In genomic region chr11:60925685-60926267, GRCh38 we compare ENCODE assay signal across 10 cellular contexts. TPM values are rescaled to one million over a fixed set of nuclear protein-coding genes. Genes with fewer than 3 reads are reported as not detected.
A peak's percentile ranks its signal among the peaks of the same experiment; 100 is the strongest.
DNase-seq lines count a peak whose midpoint lies in the region; ATAC-seq and TF ChIP-seq lines count a peak whose summit lies in the region.
"Had no signal": no experiment of that assay in that cellular context is flagged by ENCODE, and none has a peak within 500 bp of the region (broad histone marks: within the 10 kb centered on the region; RNA-seq: fewer than 3 reads in every experiment).

No MANE protein-coding gene starts in this region.

- no TSS peak for BruUV-seq in mammary epithelial cell (replicated peaks; lab: Mats Ljungman, UMichigan)

- H3K9me3 ChIP-seq in mammary epithelial cell (replicated peaks; ENCODE audit: insufficient read depth, low read length), result no peaks in the 10 kb centered on the region
- no peaks in the 10 kb centered on the region for H3K9me3 ChIP-seq in neural cell (ENCODE audit: low read length)
- no peaks in the 10 kb centered on the region for H3K9me3 ChIP-seq in adrenal gland (replicated peaks in 1 of 3)
- H3K9me3 ChIP-seq in psoas muscle, result no peaks in the 10 kb centered on the region
- H3K9me3 ChIP-seq: thoracic aorta had no signal

- peaks cover 23% of the 10 kb centered on the region for H3K4me1 ChIP-seq in mammary epithelial cell (ENCODE audit: insufficient read depth, low read length)
- H3K4me1 ChIP-seq in adrenal gland (replicated peaks in 1 of 2), result peaks cover 15 to 18% of the 10 kb centered on the region in 2 donors
- peaks cover 14% of the 10 kb centered on the region for H3K4me1 ChIP-seq in psoas muscle

- in situ Hi-C loops in mammary epithelial cell (cut with MboI; ENCODE audit: low sequenced_read_pairs in 2 of 2), result no loop called here

- H4K20me1 ChIP-seq in mammary epithelial cell (ENCODE audit: insufficient read depth, low read length) (no peaks in the 10 kb centered on the region), neural cell (ENCODE audit: insufficient read depth) (peaks cover 6% of the 10 kb centered on the region)

- peak; percentile 7 for DNase-seq in DMS79 (lab: John Stamatoyannopoulos, UW)
- DNase-seq in HuH-7 (ENCODE audit: low spot score), result peak; percentile 78
- DNase-seq in mammary epithelial cell, result peak; percentile 93
- no peak for DNase-seq in activated CD4-positive, alpha-beta T cell treated with anti-CD3 and anti-CD28 coated beads for 48 hours
- no peak for DNase-seq in adrenal gland
- no peak for DNase-seq in psoas muscle
- DNase-seq: activated naive CD8-positive, alpha-beta T cell treated with anti-CD3 and anti-CD28 coated beads, Interleukin-2, amount 10 ng/mL, durations not matched to agents 7 days and 5 days had no signal

- ATAC-seq in GM18907 (IDR thresholded peaks at IDR 0.05; ENCODE audit: unreplicated experiment), result no peak
- no peak for ATAC-seq in psoas muscle

- H3K4me2 ChIP-seq in mammary epithelial cell (ENCODE audit: insufficient read depth, low read depth, low read length), result peak overlapping the region; percentile 93
- peak overlapping the region; percentile 71 for H3K4me2 ChIP-seq in neural cell (ENCODE audit: low read length)

- TF ChIP-seq RAD21 in neural cell (conservative IDR thresholded peaks at IDR 0.05), result no peak

- dilution Hi-C loops in mammary epithelial cell (cut with HindIII; ENCODE audit: low sequenced_read_pairs), result no loop called here

- H3K36me3 ChIP-seq in mammary epithelial cell (ENCODE audit: insufficient read depth, low read length) (peaks cover 4% of the 10 kb centered on the region), neural cell (ENCODE audit: insufficient read depth, low read length) (no peaks in the 10 kb centered on the region), adrenal gland (replicated peaks in 1 of 2) (peaks cover 0 to 23% of the 10 kb centered on the region in 2 donors), psoas muscle (ENCODE audit: insufficient read depth in 1 of 2, low read depth in 1 of 2) (peaks cover 2 to 24% of the 10 kb centered on the region in 2 donors)

- intact Hi-C loops in mammary epithelial cell (cut with micrococcal nuclease), result loop anchor here (2.0 kb wide), 1 partner anchor 19 kb away; the partner anchor contains the start of gene PRPF19
- intact Hi-C loops in adrenal gland (cut with DNase I), result no loop called here
- intact Hi-C loops in psoas muscle (cut with DNase I), result no loop called here

- CTCF ChIA-PET in mammary epithelial cell (lab: Charles Lee; ENCODE audit: low non-redundant PET), result no interaction called here

- TF ChIP-seq CTCF in mammary epithelial cell (conservative IDR thresholded peaks at IDR 0.05 in 1 of 2, IDR thresholded peaks at IDR 0.05 in 1 of 2; ENCODE audit: extremely low read depth in 1 of 2, insufficient read depth in 1 of 2, low read depth in 1 of 2, low read length in 2 of 2) (no peak), neural cell (IDR thresholded peaks at IDR 0.05; ENCODE audit: poor library complexity, severe bottlenecking) (no peak), adrenal gland (IDR thresholded peaks at IDR 0.05) (no peak), psoas muscle (IDR thresholded peaks at IDR 0.05) (no peak)

- no peak for TF ChIP-seq POLR2A in adrenal gland (IDR thresholded peaks at IDR 0.05)

- H3K27me3 ChIP-seq in mammary epithelial cell (ENCODE audit: insufficient read depth, low read length) (no peaks in the 10 kb centered on the region), neural cell (ENCODE audit: insufficient read depth, low read depth, low read length) (no peaks in the 10 kb centered on the region), adrenal gland (no peaks in the 10 kb centered on the region), psoas muscle (ENCODE audit: insufficient read depth in 3 of 3, low read length in 2 of 3) (peaks cover 0 to 23% (median 4%) of the 10 kb centered on the region in 3 donors)

- 66% methylated on average over 7 of the region's 8 CpGs for WGBS in mammary epithelial cell (ENCODE audit: low coverage, missing lambda C conversion rate)
- 68 to 74% (median 71%) methylated on average over 8 of the region's 8 CpGs for WGBS in adrenal gland, 4 donors
- 57 to 61% (median 57%) methylated on average over 8 of the region's 8 CpGs for WGBS in psoas muscle, 3 donors

- H3K9me2 ChIP-seq in neural cell (ENCODE audit: insufficient read depth, low read length), result no peaks in the 10 kb centered on the region

- H3F3A ChIP-seq in neural cell (ENCODE audit: insufficient read depth, low read length, poor library complexity, severe bottlenecking), result no peaks in the 10 kb centered on the region

- H2AFZ ChIP-seq in mammary epithelial cell (ENCODE audit: low read depth, low read length) (no peak overlapping the region), neural cell (ENCODE audit: low read depth, low read length) (no peak overlapping the region)

- H3K4me3 ChIP-seq in mammary epithelial cell (replicated peaks in 1 of 3; ENCODE audit: insufficient read depth in 1 of 3, low read depth in 2 of 3, low read length in 3 of 3), result peak overlapping the region in 2 of 3 experiments; percentile 70 to 80
- H3K4me3 ChIP-seq in neural cell (ENCODE audit: low read length), result peak overlapping the region; percentile 82
- peak overlapping the region in 1 of 4 donors; percentile 90 for H3K4me3 ChIP-seq in adrenal gland
- no peak overlapping the region for H3K4me3 ChIP-seq in psoas muscle

- H3K79me2 ChIP-seq in mammary epithelial cell (ENCODE audit: insufficient read depth, low read length) (peaks cover 13% of the 10 kb centered on the region), neural cell (replicated peaks; ENCODE audit: insufficient read depth, low read length) (peaks cover 36% of the 10 kb centered on the region)

- peak overlapping the region; percentile 34 for H3K27ac ChIP-seq in mammary epithelial cell (ENCODE audit: insufficient read depth, low read depth, low read length)
- peak overlapping the region; percentile 74 for H3K27ac ChIP-seq in neural cell (ENCODE audit: low read length)
- no peak overlapping the region for H3K27ac ChIP-seq in adrenal gland
- H3K27ac ChIP-seq in psoas muscle, result no peak overlapping the region
- H3K27ac ChIP-seq: thoracic aorta had no signal

- peak overlapping the region; percentile 60 for H3K9ac ChIP-seq in mammary epithelial cell (ENCODE audit: insufficient read depth, low read length)
- peak overlapping the region; percentile 96 for H3K9ac ChIP-seq in neural cell (ENCODE audit: low read length)

- TF ChIP-seq EP300 in neural cell (conservative IDR thresholded peaks at IDR 0.05; ENCODE audit: poor library complexity, severe bottlenecking), result no peak

TF ChIP-seq in neural cell, 6 proteins besides CTCF, POLR2A, EP300 and RAD21:
- no peak for TF ChIP-seq SMC3 (conservative IDR thresholded peaks at IDR 0.05; ENCODE audit: poor library complexity)
- no peak for TF ChIP-seq TAF1 (IDR thresholded peaks at IDR 0.05; ENCODE audit: low read depth)

RNA-seq across cellular contexts. Expression of gene TMEM132A, which starts 1.5 kb away (rescaled TPM):
- total RNA-seq in mammary epithelial cell (100 to 1,000 TPM in 1 of 2 donors, 10 to 100 TPM in 1; 48.7 to 114 TPM), adrenal gland (10 to 100 TPM; 14.4 to 66.1 (median 36.5) TPM), psoas muscle (1 to 10 TPM; 3.3 to 7.7 (median 6.1) TPM)
- polyA plus RNA-seq in mammary epithelial cell (32.0 TPM), neural cell (215 and 280 TPM in 2 replicates), adrenal gland (10 to 100 TPM in 2 of 3 donors, 1 to 10 TPM in 1; 3.4 to 48.9 (median 37.9) TPM), psoas muscle (1 to 10 TPM; 2.0 to 3.7 (median 2.6) TPM)
- polyA minus RNA-seq in mammary epithelial cell (16.7 TPM), neural cell (233 and 274 TPM in 2 replicates)

RNA-seq across cellular contexts. Expression of gene TMEM109, which starts 11.8 kb away (rescaled TPM):
- total RNA-seq in mammary epithelial cell (10 to 100 TPM; 19.8 to 44.9 TPM), adrenal gland (100 to 1,000 TPM in 3 of 8 donors, 10 to 100 TPM in 5; 59.7 to 115 (median 91.5) TPM), psoas muscle (10 to 100 TPM; 70.2 to 73.4 (median 71.5) TPM)
- polyA plus RNA-seq in mammary epithelial cell (35.0 TPM), neural cell (1.8 and 4.6 TPM in 2 replicates), adrenal gland (10 to 100 TPM; 38.0 to 66.3 (median 65.0) TPM), psoas muscle (100 to 1,000 TPM in 1 of 3 donors, 10 to 100 TPM in 2; 69.2 to 130 (median 78.1) TPM)
- polyA minus RNA-seq in mammary epithelial cell (50.8 TPM), neural cell (7.6 and 7.8 TPM in 2 replicates)

RNA-seq across cellular contexts. Expression of gene PRPF19, which starts 19.4 kb away (rescaled TPM):
- 10 to 100 TPM; 70.0 to 93.2 TPM for total RNA-seq in mammary epithelial cell
- polyA plus RNA-seq in mammary epithelial cell, result 93.7 TPM
- 96.3 TPM for polyA minus RNA-seq in mammary epithelial cell
- polyA plus RNA-seq in neural cell, result 71.3 and 99.4 TPM in 2 replicates
- 64.0 and 65.2 TPM in 2 replicates for polyA minus RNA-seq in neural cell
- total RNA-seq in adrenal gland, result 100 to 1,000 TPM in 3 of 8 donors, 10 to 100 TPM in 5; 81.5 to 129 (median 98.2) TPM
- polyA plus RNA-seq in adrenal gland, result 100 to 1,000 TPM; 101 to 107 (median 103) TPM
- total RNA-seq in psoas muscle, result 10 to 100 TPM; 45.7 to 71.7 (median 63.0) TPM
- polyA plus RNA-seq in psoas muscle, result 100 to 1,000 TPM in 1 of 3 donors, 10 to 100 TPM in 2; 56.9 to 109 (median 67.4) TPM

RNA-seq across cellular contexts. Expression of gene SLC15A3, which starts 26.2 kb away (rescaled TPM):
- total RNA-seq in mammary epithelial cell (under 1 TPM; 0.16 to 0.17 TPM), adrenal gland (10 to 100 TPM; 16.7 to 34.9 (median 31.0) TPM), psoas muscle (10 to 100 TPM in 1 of 4 donors, 1 to 10 TPM in 3; 7.2 to 14.6 (median 8.6) TPM)
- polyA plus RNA-seq in mammary epithelial cell (0.07 TPM), neural cell (not detected in 2 replicates), adrenal gland (10 to 100 TPM; 15.8 to 57.7 (median 37.2) TPM), psoas muscle (10 to 100 TPM in 1 of 3 donors, 1 to 10 TPM in 2; 7.8 to 10.3 (median 8.2) TPM)
- polyA minus RNA-seq in mammary epithelial cell (not detected), neural cell (not detected in 2 replicates)

RNA-seq across cellular contexts. Expression of gene CD6, which starts 45.7 kb away (rescaled TPM):
- total RNA-seq in mammary epithelial cell (not detected), adrenal gland (1 to 10 TPM in 7 of 8 donors, under 1 TPM in 1; 0.81 to 8.4 (median 2.4) TPM), psoas muscle (under 1 TPM; 0.43 to 0.74 (median 0.49) TPM)
- polyA plus RNA-seq in mammary epithelial cell (not detected), neural cell (not detected in 2 replicates), adrenal gland (1 to 10 TPM in 1 of 3 donors, under 1 TPM in 2; 0.37 to 3.0 (median 0.67) TPM), psoas muscle (under 1 TPM; 0.05 to 0.34 (median 0.05) TPM)
- polyA minus RNA-seq in mammary epithelial cell (not detected), neural cell (not detected in 2 replicates)

Comparison
In these comparisons a context has a peak if more than half of its experiments do, and no peak if none do; other contexts are left out.
1. DNase-seq: peak in DMS79 (single experiment), HuH-7 (single experiment) and mammary epithelial cell (single experiment); none in activated CD4-positive, alpha-beta T cell treated with anti-CD3 and anti-CD28 coated beads for 48 hours (single experiment), adrenal gland (0 of 7) and psoas muscle (0 of 2).
2. H3K27ac ChIP-seq: peak in mammary epithelial cell (single experiment) and neural cell (single experiment); none in adrenal gland (0 of 5) and psoas muscle (single experiment).